Comparison of ENCODE assay signal across 1 cellular context in the genomic region with DNA sequence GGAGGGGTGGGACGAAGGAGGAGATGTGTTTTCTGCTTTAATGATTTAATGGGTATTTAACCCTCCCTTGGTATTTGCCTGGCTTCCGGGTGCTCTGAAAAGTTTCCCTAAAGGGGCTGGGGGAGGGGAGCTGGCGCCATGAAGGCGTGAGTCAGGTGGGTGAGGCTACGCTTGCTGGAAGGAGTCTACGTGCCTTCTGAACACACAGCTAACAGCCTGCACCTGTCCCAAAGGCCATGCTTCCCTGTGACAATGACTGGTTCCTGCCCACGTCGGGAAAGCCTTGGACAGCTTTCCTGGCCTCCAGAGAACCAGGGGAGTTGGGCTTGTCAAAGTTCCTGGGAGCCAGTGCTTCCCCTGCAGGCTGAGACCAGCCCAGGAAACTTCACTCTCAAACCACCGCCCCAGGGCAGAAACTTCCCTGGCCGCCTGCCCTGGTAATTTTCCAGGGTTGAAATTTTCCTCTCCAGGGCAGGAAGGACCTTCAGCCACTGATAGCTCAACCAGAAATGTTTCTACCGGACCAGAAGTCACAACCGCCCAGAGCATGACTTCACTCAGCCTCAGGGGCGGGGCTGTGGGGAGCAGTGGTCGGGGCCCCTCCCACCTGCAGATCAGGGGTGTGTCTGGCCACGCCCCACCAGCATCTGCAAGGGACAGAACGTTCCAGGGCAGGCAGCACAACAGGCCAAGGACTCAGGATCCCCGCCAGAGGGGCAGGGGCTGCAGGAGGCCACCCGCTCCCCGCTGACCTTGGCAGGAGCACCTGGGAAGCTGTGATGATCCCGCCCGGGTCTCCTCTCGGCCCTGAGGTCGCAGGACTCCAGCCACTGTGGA.
TF ChIP-seq lines count a peak whose summit lies in the region.

No MANE protein-coding gene starts in this region.

TF ChIP-seq in K562, 482 proteins besides CTCF, POLR2A, EP300 and RAD21 (continued from another document and continues in another):
- no peak for TF ChIP-seq KAT2B (IDR thresholded peaks at IDR 0.05; ENCODE audit: low read depth, low read length)
- TF ChIP-seq TFAP4 (CRISPR knock-in tag; IDR thresholded peaks at IDR 0.05; ENCODE audit: borderline replicate concordance) = peak; percentile 52; the same call in 1 of the 2 replicates
- TF ChIP-seq FOXM1 (IDR thresholded peaks at IDR 0.05; ENCODE audit: low read depth) = no peak
- no peak for TF ChIP-seq FOXM1 (CRISPR knock-in tag; IDR thresholded peaks at IDR 0.05; ENCODE audit: low read depth)
- TF ChIP-seq ZNF184 (CRISPR knock-in tag; IDR thresholded peaks at IDR 0.05) = no peak
- TF ChIP-seq HMG20B (CRISPR knock-in tag; IDR thresholded peaks at IDR 0.05) = no peak
- TF ChIP-seq, protein P1, sequence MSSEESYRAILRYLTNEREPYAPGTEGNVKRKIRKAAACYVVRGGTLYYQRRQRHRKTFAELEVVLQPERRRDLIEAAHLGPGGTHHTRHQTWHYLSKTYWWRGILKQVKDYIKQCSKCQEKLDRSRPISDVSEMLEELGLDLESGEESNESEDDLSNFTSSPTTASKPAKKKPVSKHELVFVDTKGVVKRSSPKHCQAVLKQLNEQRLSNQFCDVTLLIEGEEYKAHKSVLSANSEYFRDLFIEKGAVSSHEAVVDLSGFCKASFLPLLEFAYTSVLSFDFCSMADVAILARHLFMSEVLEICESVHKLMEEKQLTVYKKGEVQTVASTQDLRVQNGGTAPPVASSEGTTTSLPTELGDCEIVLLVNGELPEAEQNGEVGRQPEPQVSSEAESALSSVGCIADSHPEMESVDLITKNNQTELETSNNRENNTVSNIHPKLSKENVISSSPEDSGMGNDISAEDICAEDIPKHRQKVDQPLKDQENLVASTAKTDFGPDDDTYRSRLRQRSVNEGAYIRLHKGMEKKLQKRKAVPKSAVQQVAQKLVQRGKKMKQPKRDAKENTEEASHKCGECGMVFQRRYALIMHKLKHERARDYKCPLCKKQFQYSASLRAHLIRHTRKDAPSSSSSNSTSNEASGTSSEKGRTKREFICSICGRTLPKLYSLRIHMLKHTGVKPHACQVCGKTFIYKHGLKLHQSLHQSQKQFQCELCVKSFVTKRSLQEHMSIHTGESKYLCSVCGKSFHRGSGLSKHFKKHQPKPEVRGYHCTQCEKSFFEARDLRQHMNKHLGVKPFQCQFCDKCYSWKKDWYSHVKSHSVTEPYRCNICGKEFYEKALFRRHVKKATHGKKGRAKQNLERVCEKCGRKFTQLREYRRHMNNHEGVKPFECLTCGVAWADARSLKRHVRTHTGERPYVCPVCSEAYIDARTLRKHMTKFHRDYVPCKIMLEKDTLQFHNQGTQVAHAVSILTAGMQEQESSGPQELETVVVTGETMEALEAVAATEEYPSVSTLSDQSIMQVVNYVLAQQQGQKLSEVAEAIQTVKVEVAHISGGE (CRISPR knock-in tag; IDR thresholded peaks at IDR 0.05) = peak in 1 of 3 experiments; percentile 73; a peak in 1 of 6 replicates
- 0 out of 2 replicates have a peak, but pooled peaks have one; percentile 36 for TF ChIP-seq TOE1 (IDR thresholded peaks at IDR 0.05; ENCODE audit: borderline replicate concordance)
- TF ChIP-seq TOE1 (CRISPR knock-in tag; IDR thresholded peaks at IDR 0.05; ENCODE audit: borderline replicate concordance, low read depth) = no peak
- TF ChIP-seq, protein P2, sequence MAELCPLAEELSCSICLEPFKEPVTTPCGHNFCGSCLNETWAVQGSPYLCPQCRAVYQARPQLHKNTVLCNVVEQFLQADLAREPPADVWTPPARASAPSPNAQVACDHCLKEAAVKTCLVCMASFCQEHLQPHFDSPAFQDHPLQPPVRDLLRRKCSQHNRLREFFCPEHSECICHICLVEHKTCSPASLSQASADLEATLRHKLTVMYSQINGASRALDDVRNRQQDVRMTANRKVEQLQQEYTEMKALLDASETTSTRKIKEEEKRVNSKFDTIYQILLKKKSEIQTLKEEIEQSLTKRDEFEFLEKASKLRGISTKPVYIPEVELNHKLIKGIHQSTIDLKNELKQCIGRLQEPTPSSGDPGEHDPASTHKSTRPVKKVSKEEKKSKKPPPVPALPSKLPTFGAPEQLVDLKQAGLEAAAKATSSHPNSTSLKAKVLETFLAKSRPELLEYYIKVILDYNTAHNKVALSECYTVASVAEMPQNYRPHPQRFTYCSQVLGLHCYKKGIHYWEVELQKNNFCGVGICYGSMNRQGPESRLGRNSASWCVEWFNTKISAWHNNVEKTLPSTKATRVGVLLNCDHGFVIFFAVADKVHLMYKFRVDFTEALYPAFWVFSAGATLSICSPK (IDR thresholded peaks at IDR 0.05; ENCODE audit: borderline replicate concordance) = no peak
- TF ChIP-seq NONO (IDR thresholded peaks at IDR 0.05; ENCODE audit: low read depth in 2 of 2, low read length in 1 of 2) = no peak
- no peak for TF ChIP-seq ELK3 (CRISPR knock-in tag; IDR thresholded peaks at IDR 0.05)
- peak; percentile 33; the same call in 1 of the 2 replicates for TF ChIP-seq IRF9 (tag; IDR thresholded peaks at IDR 0.05)
- TF ChIP-seq ZFP36 (IDR thresholded peaks at IDR 0.05; ENCODE audit: low read depth, low read length, partially characterized antibody) = no peak
- no peak for TF ChIP-seq HNRNPUL1 (IDR thresholded peaks at IDR 0.05; ENCODE audit: low read length)
- TF ChIP-seq POLR3A (IDR thresholded peaks at IDR 0.05; ENCODE audit: borderline replicate concordance, extremely low read depth, insufficient read depth, insufficient read length) = no peak
- TF ChIP-seq SFPQ (IDR thresholded peaks at IDR 0.05; ENCODE audit: low read depth, low read length) = no peak
- TF ChIP-seq ELF1 (tag; IDR thresholded peaks at IDR 0.05) = peak; percentile 49; the same call in 1 of the 2 replicates
- no peak for TF ChIP-seq STAG1 (CRISPR knock-in tag; IDR thresholded peaks at IDR 0.05; ENCODE audit: borderline replicate concordance)
- peak; percentile 39 to 48; a peak in 2 of 4 replicates for TF ChIP-seq FOXK2 (conservative IDR thresholded peaks at IDR 0.05 in 1 of 2, IDR thresholded peaks at IDR 0.05 in 1 of 2; ENCODE audit: low read depth in 2 of 2)
- TF ChIP-seq ZNF707 (CRISPR knock-in tag; conservative IDR thresholded peaks at IDR 0.05) = no peak
- no peak for TF ChIP-seq HDAC6 (IDR thresholded peaks at IDR 0.05; ENCODE audit: low read depth, low read length)
- no peak; the same call in 1 of the 2 replicates for TF ChIP-seq NBN (IDR thresholded peaks at IDR 0.05; ENCODE audit: low read depth)
- no peak for TF ChIP-seq FOS (IDR thresholded peaks at IDR 0.05; ENCODE audit: extremely low read depth, insufficient read length)
- TF ChIP-seq ZNF324 (CRISPR knock-in tag; IDR thresholded peaks at IDR 0.05) = no peak
- no peak for TF ChIP-seq NR4A1 (CRISPR knock-in tag; IDR thresholded peaks at IDR 0.05)
- no peak; the same call in 1 of the 2 replicates for TF ChIP-seq NR4A1 (tag; IDR thresholded peaks at IDR 0.05)
- no peak for TF ChIP-seq POU5F1 (IDR thresholded peaks at IDR 0.05; ENCODE audit: borderline replicate concordance, low read depth, low read length, partially characterized antibody)
- TF ChIP-seq ZNF740 (CRISPR knock-in tag; IDR thresholded peaks at IDR 0.05) = 0 out of 2 replicates have a peak, but pooled peaks have one; percentile 16
- TF ChIP-seq ZNF740 (tag; IDR thresholded peaks at IDR 0.05) = no peak
- TF ChIP-seq, protein P3, sequence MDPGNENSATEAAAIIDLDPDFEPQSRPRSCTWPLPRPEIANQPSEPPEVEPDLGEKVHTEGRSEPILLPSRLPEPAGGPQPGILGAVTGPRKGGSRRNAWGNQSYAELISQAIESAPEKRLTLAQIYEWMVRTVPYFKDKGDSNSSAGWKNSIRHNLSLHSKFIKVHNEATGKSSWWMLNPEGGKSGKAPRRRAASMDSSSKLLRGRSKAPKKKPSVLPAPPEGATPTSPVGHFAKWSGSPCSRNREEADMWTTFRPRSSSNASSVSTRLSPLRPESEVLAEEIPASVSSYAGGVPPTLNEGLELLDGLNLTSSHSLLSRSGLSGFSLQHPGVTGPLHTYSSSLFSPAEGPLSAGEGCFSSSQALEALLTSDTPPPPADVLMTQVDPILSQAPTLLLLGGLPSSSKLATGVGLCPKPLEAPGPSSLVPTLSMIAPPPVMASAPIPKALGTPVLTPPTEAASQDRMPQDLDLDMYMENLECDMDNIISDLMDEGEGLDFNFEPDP (CRISPR knock-in tag; IDR thresholded peaks at IDR 0.05) = no peak
- TF ChIP-seq, protein P4, sequence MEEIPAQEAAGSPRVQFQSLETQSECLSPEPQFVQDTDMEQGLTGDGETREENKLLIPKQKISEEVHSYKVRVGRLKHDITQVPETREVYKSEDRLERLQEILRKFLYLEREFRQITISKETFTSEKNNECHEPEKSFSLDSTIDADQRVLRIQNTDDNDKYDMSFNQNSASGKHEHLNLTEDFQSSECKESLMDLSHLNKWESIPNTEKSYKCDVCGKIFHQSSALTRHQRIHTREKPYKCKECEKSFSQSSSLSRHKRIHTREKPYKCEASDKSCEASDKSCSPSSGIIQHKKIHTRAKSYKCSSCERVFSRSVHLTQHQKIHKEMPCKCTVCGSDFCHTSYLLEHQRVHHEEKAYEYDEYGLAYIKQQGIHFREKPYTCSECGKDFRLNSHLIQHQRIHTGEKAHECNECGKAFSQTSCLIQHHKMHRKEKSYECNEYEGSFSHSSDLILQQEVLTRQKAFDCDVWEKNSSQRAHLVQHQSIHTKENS (CRISPR knock-in tag; IDR thresholded peaks at IDR 0.05) = no peak
- no peak for TF ChIP-seq ZBTB49 (CRISPR knock-in tag; IDR thresholded peaks at IDR 0.05; ENCODE audit: borderline replicate concordance)
- TF ChIP-seq RBBP5 (IDR thresholded peaks at IDR 0.05; ENCODE audit: borderline replicate concordance, insufficient read depth, low read length, poor library complexity, severe bottlenecking) = peak; percentile 35
- no peak for TF ChIP-seq PTBP1 (IDR thresholded peaks at IDR 0.05; ENCODE audit: low read depth, low read length)
- TF ChIP-seq ZNF717 (CRISPR knock-in tag; IDR thresholded peaks at IDR 0.05) = no peak
- TF ChIP-seq ZZZ3 (IDR thresholded peaks at IDR 0.05) = no peak
